ENCODE assay signal across 15 cellular contexts in the genomic region with DNA sequence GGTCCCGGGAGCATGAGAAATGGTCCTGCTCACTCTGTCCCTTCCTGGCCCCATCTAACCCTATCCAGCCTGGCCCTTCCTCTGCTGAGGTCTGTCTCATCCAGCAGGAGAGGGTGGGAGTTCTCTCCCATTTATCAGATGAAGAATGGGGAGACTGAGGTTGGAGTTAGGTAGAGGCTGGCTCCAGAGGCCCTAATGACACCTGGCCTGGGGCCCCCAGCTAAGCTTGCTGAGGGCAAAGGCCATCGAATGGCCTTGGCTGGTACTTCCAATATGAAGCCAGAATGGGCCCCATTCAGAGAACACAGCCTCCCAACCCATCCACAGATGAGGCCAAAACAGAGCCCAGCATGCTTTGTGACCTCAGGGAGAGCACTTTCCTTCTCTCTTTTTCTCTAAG. TPM values are rescaled to one million over a fixed set of nuclear protein-coding genes. Genes with fewer than 3 reads are reported as not detected.
DNase-seq lines count a peak whose midpoint lies in the region; ATAC-seq and TF ChIP-seq lines count a peak whose summit lies in the region.
"Had no signal": no experiment of that assay in that cellular context is flagged by ENCODE, and none has a peak within 500 bp of the region (broad histone marks: within the 10 kb centered on the region; RNA-seq: fewer than 3 reads in every experiment).

No MANE protein-coding gene starts in this region.

- H3K9me2 ChIP-seq in DOHH2 (replicated peaks; ENCODE audit: control insufficient read depth, low read length): no peaks in the 10 kb centered on the region

- H3K4me2 ChIP-seq in DOHH2 (ENCODE audit: low read length): peak overlapping the region; percentile 70; the same call in 1 of the 2 replicates

- TF ChIP-seq CTCF in DOHH2 (IDR thresholded peaks at IDR 0.05; ENCODE audit: low read depth, low read length, poor library complexity, severe bottlenecking) (no peak), NB4 (IDR thresholded peaks at IDR 0.05; ENCODE audit: low read depth, low read length) (no peak), esophagus muscularis mucosa (IDR thresholded peaks at IDR 0.05) (no peak)

- H4K20me1 ChIP-seq in DOHH2 (ENCODE audit: control insufficient read depth, insufficient read depth, low read depth, low read length): no peaks in the 10 kb centered on the region

- H3K9ac ChIP-seq in rectal smooth muscle tissue (ENCODE audit: low read length): no peak overlapping the region

- WGBS in esophagus muscularis mucosa: 51% methylated on average over 2 of the region's 2 CpGs

- H3K9me3 ChIP-seq in DOHH2 (ENCODE audit: control insufficient read depth, insufficient read depth, low read length): no peaks in the 10 kb centered on the region
- H3K9me3 ChIP-seq in esophagus muscularis mucosa: no peaks in the 10 kb centered on the region

- no peaks in the 10 kb centered on the region for H3K79me2 ChIP-seq in DOHH2 (ENCODE audit: control insufficient read depth, low read length)

- H3K4me3 ChIP-seq in DOHH2 (ENCODE audit: low read length): no peak overlapping the region; the same call in 1 of the 2 replicates
- peak overlapping the region; percentile 64 for H3K4me3 ChIP-seq in NB4 (ENCODE audit: low read depth, low read length)
- H3K4me3 ChIP-seq in esophagus muscularis mucosa: peak overlapping the region; percentile 77 to 90 (median 85)
- H3K4me3 ChIP-seq in rectal smooth muscle tissue (ENCODE audit: low read length): peak overlapping the region; percentile 75

- DNase-seq in NB4 (ENCODE audit: low read depth) (no peak), esophagus muscularis mucosa (ENCODE audit: extremely low spot score) (no peak), medulla oblongata (ENCODE audit: extremely low spot score) (no peak)
- DNase-seq in effector CD8-positive, alpha-beta T cell (lab: John Stamatoyannopoulos, UW): no peak
- no peak for DNase-seq in stimulated activated CD4-positive, alpha-beta T cell treated with anti-CD3 and anti-CD28 coated beads, Interleukin-12 subunit alpha, Interleukin-12 subunit beta, amount 100 ng/mL, for 4 hours
- DNase-seq: activated CD4-positive, alpha-beta T cell treated with anti-CD3 and anti-CD28 coated beads for 48 hours; activated naive CD4-positive, alpha-beta T cell treated with anti-CD3 and anti-CD28 coated beads, Interleukin-2, amount 10 ng/mL, durations not matched to agents 7 days and 5 days; COR-L47; endodermal cell; Kasumi-1; NK-92 treated with Interleukin-12 subunit alpha and Interleukin-12 subunit beta, amount 100 ng/mL, for 24 hours; stimulated activated CD4-positive, alpha-beta T cell treated with anti-CD3 and anti-CD28 coated beads, Interleukin-2, amount 100 ng/mL, for 48 hours had no signal

- H3K27ac ChIP-seq in DOHH2 (ENCODE audit: low read depth, low read length) (no peak overlapping the region), esophagus muscularis mucosa (replicated peaks in 1 of 4) (peak overlapping the region; percentile 88 to 93 (median 90)), rectal smooth muscle tissue (ENCODE audit: low read depth, low read length) (no peak overlapping the region)

- H3F3A ChIP-seq in DOHH2 (ENCODE audit: control insufficient read depth, insufficient read depth): no peaks in the 10 kb centered on the region

- intact Hi-C loops in esophagus muscularis mucosa (cut with DNase I): no loop called here

- TF ChIP-seq EP300 in esophagus muscularis mucosa (IDR thresholded peaks at IDR 0.05): no peak

- no peaks in the 10 kb centered on the region for H3K36me3 ChIP-seq in DOHH2 (ENCODE audit: control insufficient read depth, low read length)
- peaks cover 0 to 31% (median 18%) of the 10 kb centered on the region in 4 donors for H3K36me3 ChIP-seq in esophagus muscularis mucosa
- H3K36me3 ChIP-seq in rectal smooth muscle tissue (ENCODE audit: control insufficient read depth, insufficient read depth, low read length): peaks cover 6% of the 10 kb centered on the region

- H3K27me3 ChIP-seq in DOHH2 (ENCODE audit: control insufficient read depth, low read length): peaks cover 11% of the 10 kb centered on the region
- H3K27me3 ChIP-seq in esophagus muscularis mucosa: no peaks in the 10 kb centered on the region
- no peaks in the 10 kb centered on the region for H3K27me3 ChIP-seq in rectal smooth muscle tissue (ENCODE audit: control insufficient read depth, insufficient read depth, low read length)

- H3K4me1 ChIP-seq in DOHH2 (ENCODE audit: control insufficient read depth, low read length) (peaks cover 27% of the 10 kb centered on the region), esophagus muscularis mucosa (peaks cover 34 to 46% (median 43%) of the 10 kb centered on the region in 4 donors), rectal smooth muscle tissue (ENCODE audit: control insufficient read depth, insufficient read depth, low read length) (peaks cover 13% of the 10 kb centered on the region)

- no peak for ATAC-seq in HG03432 (IDR thresholded peaks at IDR 0.05; ENCODE audit: unreplicated experiment)

- TF ChIP-seq POLR2A in NB4 (IDR thresholded peaks at IDR 0.05; ENCODE audit: extremely low read depth, insufficient read length): no peak
- TF ChIP-seq POLR2A in esophagus muscularis mucosa (IDR thresholded peaks at IDR 0.05; ENCODE audit: low read depth): no peak

RNA-seq across cellular contexts. Expression of a gene that starts 1.4 kb away (rescaled TPM):
- 10 to 100 TPM; 53.6 to 78.9 (median 70.2) TPM for total RNA-seq in esophagus muscularis mucosa

RNA-seq across cellular contexts. Expression of a gene that starts 18.6 kb away (rescaled TPM):
- total RNA-seq in esophagus muscularis mucosa: 10 to 100 TPM; 18.6 to 28.3 (median 24.9) TPM

RNA-seq across cellular contexts. Expression of a gene that starts 23.9 kb away (rescaled TPM):
- 10 to 100 TPM; 64.4 to 80.9 (median 74.6) TPM for total RNA-seq in esophagus muscularis mucosa

RNA-seq across cellular contexts. Expression of a gene that starts 24.5 kb away (rescaled TPM):
- total RNA-seq in esophagus muscularis mucosa: 100 to 1,000 TPM; 129 to 191 (median 164) TPM

RNA-seq across cellular contexts. Expression of a gene that starts 36.8 kb away (rescaled TPM):
- total RNA-seq in esophagus muscularis mucosa: 10 to 100 TPM; 16.2 to 23.3 (median 21.1) TPM

Comparison
In these comparisons a context has a peak if more than half of its experiments do, and no peak if none do; other contexts are left out.
1. H3K27ac ChIP-seq: peak in esophagus muscularis mucosa (4 of 4); none in DOHH2 (single experiment) and rectal smooth muscle tissue (single experiment).